20 cellular contexts compared by ENCODE assay signal in genomic region chr3:14624498-14624897, GRCh38. TPM values are rescaled to one million over a fixed set of nuclear protein-coding genes. Genes with fewer than 3 reads are reported as not detected.
DNase-seq lines count a peak whose midpoint lies in the region; ATAC-seq and TF ChIP-seq lines count a peak whose summit lies in the region.
"Had no signal": no experiment of that assay in that cellular context is flagged by ENCODE, and none has a peak within 500 bp of the region (broad histone marks: within the 10 kb centered on the region; RNA-seq: fewer than 3 reads in every experiment).

No MANE protein-coding gene starts in this region.

- intact Hi-C loops in left ventricle myocardium inferior (cut with micrococcal nuclease): no loop called here
- intact Hi-C loops in Right ventricle myocardium inferior (cut with DNase I): no loop called here

- H3K27ac ChIP-seq in left ventricle myocardium inferior (replicated peaks): peak overlapping the region; percentile 25
- peak overlapping the region; percentile 84 for H3K27ac ChIP-seq in SJSA1
- H3K27ac ChIP-seq in hepatocyte: peak overlapping the region; percentile 9
- no peak overlapping the region for H3K27ac ChIP-seq in neural progenitor cell

- H2AFZ ChIP-seq in hepatocyte: no peak overlapping the region
- no peak overlapping the region for H2AFZ ChIP-seq in neural progenitor cell (replicated peaks)

- ATAC-seq in Right ventricle myocardium inferior: no peak

- no peak for TF ChIP-seq CTCF in left ventricle myocardium inferior (IDR thresholded peaks at IDR 0.05; ENCODE audit: borderline replicate concordance)
- no peak for TF ChIP-seq CTCF in hepatocyte (IDR thresholded peaks at IDR 0.05; ENCODE audit: poor library complexity)
- TF ChIP-seq CTCF in neural progenitor cell (IDR thresholded peaks at IDR 0.05): no peak
- no peak for TF ChIP-seq CTCF in nephron progenitor cell (IDR thresholded peaks at IDR 0.05)
- no peak for TF ChIP-seq CTCF in HFFc6 (IDR thresholded peaks at IDR 0.05)

- no peaks in the 10 kb centered on the region for H3K9me2 ChIP-seq in hepatocyte (replicated peaks; ENCODE audit: insufficient read depth)

- no peak overlapping the region for H3K9ac ChIP-seq in neural progenitor cell

- H3K27me3 Mint-ChIP-seq in neural progenitor cell (ENCODE audit: insufficient read depth, low read depth) (peaks cover 14% of the 10 kb centered on the region), nephron progenitor cell (ENCODE audit: low read depth, poor library complexity) (peaks cover 3% of the 10 kb centered on the region), HFFc6 (ENCODE audit: insufficient read depth) (peaks cover 12% of the 10 kb centered on the region)

- peaks cover 6% of the 10 kb centered on the region for H3K9me3 Mint-ChIP-seq in neural progenitor cell
- peaks cover 11% of the 10 kb centered on the region for H3K9me3 Mint-ChIP-seq in nephron progenitor cell
- H3K9me3 Mint-ChIP-seq in HFFc6: no peaks in the 10 kb centered on the region

- no peak for DNase-seq in left ventricle myocardium inferior
- no peak for DNase-seq in Right ventricle myocardium inferior (ENCODE audit: missing footprints)
- no peak for DNase-seq in SJSA1 (ENCODE audit: low read depth in 1 of 2, low spot score in 2 of 2)
- no peak for DNase-seq in hepatocyte (ENCODE audit: low spot score)
- no peak for DNase-seq in neural progenitor cell (ENCODE audit: low spot score)
- DNase-seq in nephron progenitor cell: no peak
- no peak for DNase-seq in HFFc6
- DNase-seq: C1 segment of cervical spinal cord; Calu3; CD4-positive, alpha-beta memory T cell; COR-L47; DMS53; DMS79 treated with DMSO at 0.1 percent for 48 hours; GF-D8; GOT3 had no signal

- peaks cover 11% of the 10 kb centered on the region for H3F3A ChIP-seq in neural progenitor cell (ENCODE audit: low read depth)

- H3K4me3 Mint-ChIP-seq in neural progenitor cell: no peak overlapping the region
- H3K4me3 Mint-ChIP-seq in nephron progenitor cell: no peak overlapping the region
- no peak overlapping the region for H3K4me3 Mint-ChIP-seq in HFFc6
- H3K4me3 Mint-ChIP-seq: CD4-positive, alpha-beta memory T cell had no signal

- H3K79me2 ChIP-seq in hepatocyte (no peaks in the 10 kb centered on the region), neural progenitor cell (ENCODE audit: low read depth) (no peaks in the 10 kb centered on the region)

- peak overlapping the region; percentile 26 for H3K27ac Mint-ChIP-seq in neural progenitor cell
- H3K27ac Mint-ChIP-seq in nephron progenitor cell: no peak overlapping the region
- no peak overlapping the region for H3K27ac Mint-ChIP-seq in HFFc6
- H3K27ac Mint-ChIP-seq: CD4-positive, alpha-beta memory T cell had no signal

- H3K36me3 Mint-ChIP-seq in neural progenitor cell: no peaks in the 10 kb centered on the region
- no peaks in the 10 kb centered on the region for H3K36me3 Mint-ChIP-seq in nephron progenitor cell (ENCODE audit: low read depth)
- no peaks in the 10 kb centered on the region for H3K36me3 Mint-ChIP-seq in HFFc6 (ENCODE audit: low read depth)
- H3K36me3 Mint-ChIP-seq: CD4-positive, alpha-beta memory T cell had no signal

- H3K36me3 ChIP-seq in left ventricle myocardium inferior: no peaks in the 10 kb centered on the region
- H3K36me3 ChIP-seq in SJSA1: peaks cover 3% of the 10 kb centered on the region; the same call in 1 of the 2 replicates
- no peaks in the 10 kb centered on the region for H3K36me3 ChIP-seq in hepatocyte (replicated peaks; ENCODE audit: insufficient read depth, low read depth)
- no peaks in the 10 kb centered on the region for H3K36me3 ChIP-seq in neural progenitor cell
- H3K36me3 ChIP-seq: HAP-1 had no signal

- H3K4me3 ChIP-seq in left ventricle myocardium inferior (no peak overlapping the region), SJSA1 (no peak overlapping the region), hepatocyte (no peak overlapping the region), neural progenitor cell (no peak overlapping the region)
- H3K4me3 ChIP-seq: HAP-1 had no signal

- H3K4me1 Mint-ChIP-seq in neural progenitor cell: peaks cover 72% of the 10 kb centered on the region
- H3K4me1 Mint-ChIP-seq in nephron progenitor cell: peaks cover 10% of the 10 kb centered on the region
- H3K4me1 Mint-ChIP-seq in HFFc6 (ENCODE audit: low read depth): peaks cover 22% of the 10 kb centered on the region
- H3K4me1 Mint-ChIP-seq: CD4-positive, alpha-beta memory T cell had no signal

- H4K20me1 ChIP-seq in hepatocyte (ENCODE audit: insufficient read depth, poor library complexity, severe bottlenecking) (no peaks in the 10 kb centered on the region), neural progenitor cell (ENCODE audit: low read depth) (peaks cover 4% of the 10 kb centered on the region)

- peaks cover 8% of the 10 kb centered on the region for H3K9me3 ChIP-seq in left ventricle myocardium inferior (replicated peaks)
- H3K9me3 ChIP-seq in SJSA1 (replicated peaks): no peaks in the 10 kb centered on the region
- H3K9me3 ChIP-seq in hepatocyte (ENCODE audit: low read depth): no peaks in the 10 kb centered on the region
- H3K9me3 ChIP-seq in neural progenitor cell (ENCODE audit: low read depth): no peaks in the 10 kb centered on the region
- H3K9me3 ChIP-seq: HAP-1 had no signal

- H3K4me2 ChIP-seq in hepatocyte (no peak overlapping the region), neural progenitor cell (no peak overlapping the region)

- H3K4me1 ChIP-seq in left ventricle myocardium inferior (peaks cover 12% of the 10 kb centered on the region), SJSA1 (replicated peaks) (peaks cover 82% of the 10 kb centered on the region), hepatocyte (ENCODE audit: insufficient read depth) (no peaks in the 10 kb centered on the region), neural progenitor cell (peaks cover 16% of the 10 kb centered on the region)

- H3K27me3 ChIP-seq in left ventricle myocardium inferior (ENCODE audit: low read depth): peaks cover 7% of the 10 kb centered on the region
- H3K27me3 ChIP-seq in SJSA1 (replicated peaks): no peaks in the 10 kb centered on the region
- no peaks in the 10 kb centered on the region for H3K27me3 ChIP-seq in hepatocyte
- H3K27me3 ChIP-seq in neural progenitor cell: no peaks in the 10 kb centered on the region

RNA-seq across cellular contexts. Expression of gene CCDC174, which starts 27.1 kb away (rescaled TPM):
- total RNA-seq in left ventricle myocardium inferior (11.9 TPM), Right ventricle myocardium inferior (9.7 TPM), hepatocyte (23.6 and 25.8 TPM in 2 replicates), neural progenitor cell (ENCODE audit: low replicate concordance) (13.0 and 15.6 TPM in 2 replicates)
- 15.9 and 16.9 TPM in 2 replicates for total RNA-seq in SJSA1 (2014; rRNA removed; shearing (Covaris generic))
- polyA plus RNA-seq in hepatocyte: 18.6 and 21.9 TPM in 2 replicates
- 10 to 100 TPM in 5 of 6 experiments, 1 to 10 TPM in 1; 8.7 to 13.4 (median 10.5) TPM for total RNA-seq in HFFc6 (2021; fragmentation: NEBNext Ultra II Directional; extraction: Animal tissue kit (Norgen Biotek cat#: 25700))

RNA-seq across cellular contexts. Expression of gene C3orf20, which starts 50.4 kb away (rescaled TPM):
- total RNA-seq in left ventricle myocardium inferior (not detected), Right ventricle myocardium inferior (not detected), hepatocyte (0.07 TPM in 1 of 2 replicates, not detected in the other), neural progenitor cell (ENCODE audit: low replicate concordance) (not detected in 2 replicates)
- total RNA-seq in SJSA1 (2014; rRNA removed; shearing (Covaris generic)): not detected in 2 replicates
- polyA plus RNA-seq in hepatocyte: 0.10 TPM in 1 of 2 replicates, not detected in the other
- total RNA-seq in HFFc6 (2021; fragmentation: NEBNext Ultra II Directional; extraction: Animal tissue kit (Norgen Biotek cat#: 25700)): not detected
- total RNA-seq: A172, Daoy, G401 had no signal
- polyA plus RNA-seq: BJ; CD4-positive, alpha-beta memory T cell had no signal
